Comparison of ENCODE assay signal across 24 cellular contexts in genomic region chrX:35101901-35102300, GRCh38.
"Had no signal": no experiment of that assay in that cellular context is flagged by ENCODE, and none has a peak within 500 bp of the region (broad histone marks: within the 10 kb centered on the region; RNA-seq: fewer than 3 reads in every experiment).

No MANE protein-coding gene starts in this region.

- H3K36me3 ChIP-seq: colonic mucosa, gastroesophageal sphincter, spleen, tibial nerve, upper lobe of right lung, vagina had no signal

- H3K4me1 ChIP-seq: colonic mucosa, gastroesophageal sphincter, psoas muscle, spleen, testis, tibial nerve, upper lobe of right lung, vagina had no signal

- H3K27ac ChIP-seq: colonic mucosa, gastroesophageal sphincter, psoas muscle, spleen, testis, tibial nerve, upper lobe of right lung, vagina had no signal

- H3K27me3 ChIP-seq: colonic mucosa, gastroesophageal sphincter, testis, tibial nerve, upper lobe of right lung, vagina had no signal

- H3K4me1 Mint-ChIP-seq: naive thymus-derived CD4-positive, alpha-beta T cell; nephron progenitor cell; stimulated activated naive B cell treated with anti-CD40 and anti-IgM and Interleukin-4, amounts not matched to agents 10 μg/mL and 1 μg/mL and 100 μg/mL, for 72 hours; stimulated activated naive CD8-positive, alpha-beta T cell treated with anti-CD3 and anti-CD28 coated beads, Interleukin-15, amount 100 ng/mL, for 72 hours had no signal

- H3K27ac Mint-ChIP-seq: endodermal cell; naive thymus-derived CD4-positive, alpha-beta T cell; nephron progenitor cell; stimulated activated naive B cell treated with anti-CD40 and anti-IgM and Interleukin-4, amounts not matched to agents 10 μg/mL and 1 μg/mL and 100 μg/mL, for 72 hours; stimulated activated naive CD8-positive, alpha-beta T cell treated with anti-CD3 and anti-CD28 coated beads, Interleukin-15, amount 100 ng/mL, for 72 hours had no signal

- DNase-seq: colonic mucosa; effector CD4-positive, alpha-beta T cell; endodermal cell; glutamatergic neuron; left colon; left ventricle myocardium superior; mesendoderm; naive thymus-derived CD4-positive, alpha-beta T cell; nephron progenitor cell; psoas muscle; spleen; stimulated activated CD4-positive, alpha-beta T cell treated with anti-CD3 and anti-CD28 coated beads, Interleukin-15, amount 100 ng/mL, for 24 hours; stimulated activated CD4-positive, alpha-beta T cell treated with anti-CD3 and anti-CD28 coated beads, Interleukin-1b, Interleukin-23, amount 100 ng/mL, for 48 hours; stimulated activated CD4-positive, alpha-beta T cell treated with anti-CD3 and anti-CD28 coated beads, Interleukin-4, amount 100 ng/mL, for 24 hours; stimulated activated naive B cell treated with anti-CD40 and anti-IgM and Interleukin-4, amounts not matched to agents 10 μg/mL and 1 μg/mL and 100 μg/mL, for 72 hours; stimulated activated naive CD8-positive, alpha-beta T cell treated with anti-CD3 and anti-CD28 coated beads, Interleukin-15, amount 100 ng/mL, for 72 hours; testis; upper lobe of right lung had no signal

- FAIRE-seq: endothelial cell of umbilical vein, keratinocyte had no signal

- H3K4me3 ChIP-seq: colonic mucosa, gastroesophageal sphincter, lung, psoas muscle, spleen, testis, tibial nerve, upper lobe of right lung, vagina had no signal

- H3K9me3 Mint-ChIP-seq: stimulated activated naive CD8-positive, alpha-beta T cell treated with anti-CD3 and anti-CD28 coated beads, Interleukin-15, amount 100 ng/mL, for 72 hours had no signal

- H3K4me3 Mint-ChIP-seq: endodermal cell; naive thymus-derived CD4-positive, alpha-beta T cell; nephron progenitor cell; stimulated activated naive B cell treated with anti-CD40 and anti-IgM and Interleukin-4, amounts not matched to agents 10 μg/mL and 1 μg/mL and 100 μg/mL, for 72 hours; stimulated activated naive CD8-positive, alpha-beta T cell treated with anti-CD3 and anti-CD28 coated beads, Interleukin-15, amount 100 ng/mL, for 72 hours had no signal

- H3K27me3 Mint-ChIP-seq: naive thymus-derived CD4-positive, alpha-beta T cell; stimulated activated naive B cell treated with anti-CD40 and anti-IgM and Interleukin-4, amounts not matched to agents 10 μg/mL and 1 μg/mL and 100 μg/mL, for 72 hours; stimulated activated naive CD8-positive, alpha-beta T cell treated with anti-CD3 and anti-CD28 coated beads, Interleukin-15, amount 100 ng/mL, for 72 hours had no signal

- H3K9me3 ChIP-seq: colonic mucosa, gastroesophageal sphincter, psoas muscle, spleen, testis, tibial nerve, upper lobe of right lung, vagina had no signal

- H3K36me3 Mint-ChIP-seq: naive thymus-derived CD4-positive, alpha-beta T cell; stimulated activated naive B cell treated with anti-CD40 and anti-IgM and Interleukin-4, amounts not matched to agents 10 μg/mL and 1 μg/mL and 100 μg/mL, for 72 hours had no signal
